ENCODE assay signal across 1 cellular context in the genomic region with DNA sequence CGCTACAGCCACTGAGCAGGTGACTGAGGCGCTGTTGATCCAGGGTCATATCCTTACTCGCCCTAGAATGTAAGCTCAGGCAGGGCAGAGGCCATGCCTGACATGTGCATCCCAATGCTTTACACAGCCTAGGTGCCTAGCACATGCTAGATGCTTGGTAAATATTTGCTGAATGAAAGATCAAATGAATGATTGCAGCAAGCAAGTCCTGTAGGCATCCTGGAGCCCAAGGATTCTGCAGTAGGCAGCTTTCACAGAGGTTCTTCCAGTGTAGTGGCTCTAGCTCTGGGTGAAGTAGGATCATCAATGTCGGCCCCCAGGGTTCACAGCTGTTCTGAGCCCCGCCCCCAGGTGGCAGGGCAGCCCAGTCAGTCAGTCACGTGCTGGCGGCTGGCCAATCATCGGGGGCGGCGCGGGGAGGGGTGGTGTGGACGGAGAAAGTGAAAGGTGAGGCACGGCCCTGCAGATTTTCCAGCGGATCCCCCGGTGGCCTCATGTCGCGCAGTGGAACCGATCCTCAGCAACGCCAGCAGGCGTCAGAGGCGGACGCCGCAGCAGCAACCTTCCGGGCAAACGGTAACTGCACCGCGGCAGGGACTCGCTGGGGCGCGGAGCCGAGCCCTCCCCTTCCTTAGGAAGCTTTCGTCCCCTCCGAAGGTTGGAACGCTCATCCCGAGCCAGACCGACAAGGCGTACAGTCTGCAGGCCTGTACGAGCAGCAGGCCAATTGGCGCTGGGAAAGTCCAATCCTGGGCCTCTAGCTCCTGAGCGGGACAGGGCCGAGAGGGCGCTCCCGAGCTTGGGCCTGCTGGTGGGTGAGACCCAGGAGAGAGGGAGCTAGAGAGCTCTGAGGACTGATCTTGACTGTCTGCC.
TF ChIP-seq lines count a peak whose summit lies in the region.

TSS of gene GALT (plus strand) at position 465 of the 873 bp plus-strand sequence. CDS start at position 495, 30 bp downstream.

TF ChIP-seq in K562, 482 proteins besides CTCF, POLR2A, EP300 and RAD21 (continued from another document and continues in another):
- TF ChIP-seq ATF3 (IDR thresholded peaks at IDR 0.05) (no peak), ATF3 (CRISPR knock-in tag; conservative IDR thresholded peaks at IDR 0.05) (no peak), RFX7 (CRISPR knock-in tag; IDR thresholded peaks at IDR 0.05) (no peak), GTF2A2 (tag; IDR thresholded peaks at IDR 0.05) (no peak), CCNT2 (IDR thresholded peaks at IDR 0.05; ENCODE audit: borderline replicate concordance, extremely low read depth, insufficient read length, low read depth, low read length) (no peak), SLC30A9 (CRISPR knock-in tag; IDR thresholded peaks at IDR 0.05) (no peak), CHD1 (IDR thresholded peaks at IDR 0.05; ENCODE audit: low read length) (no peak), SMAD1 (IDR thresholded peaks at IDR 0.05; ENCODE audit: low read depth, low read length, partially characterized antibody) (no peak), HOMEZ (CRISPR knock-in tag; IDR thresholded peaks at IDR 0.05) (no peak), TCF3 (CRISPR knock-in tag; IDR thresholded peaks at IDR 0.05) (no peak), HMGXB4 (CRISPR knock-in tag; IDR thresholded peaks at IDR 0.05) (0 out of 2 replicates have a peak, but pooled peaks have one; percentile 54), ZNF518B (CRISPR knock-in tag; IDR thresholded peaks at IDR 0.05) (no peak), GABPB2 (CRISPR knock-in tag; conservative IDR thresholded peaks at IDR 0.05) (no peak), HMG20B (CRISPR knock-in tag; IDR thresholded peaks at IDR 0.05) (no peak), ZNF512 (tag; IDR thresholded peaks at IDR 0.05) (no peak), MTA1 (IDR thresholded peaks at IDR 0.05; ENCODE audit: borderline replicate concordance) (no peak), HLTF (IDR thresholded peaks at IDR 0.05) (no peak), PHF21A (IDR thresholded peaks at IDR 0.05; ENCODE audit: borderline replicate concordance, low read depth) (no peak), SREBF2 (CRISPR knock-in tag; IDR thresholded peaks at IDR 0.05) (no peak), ZNF253 (CRISPR knock-in tag; conservative IDR thresholded peaks at IDR 0.05) (no peak), HSF4 (CRISPR knock-in tag; IDR thresholded peaks at IDR 0.05; ENCODE audit: borderline replicate concordance) (no peak), SMARCC2 (IDR thresholded peaks at IDR 0.05; ENCODE audit: low read depth) (peak; percentile 23; the same call in 1 of the 2 replicates), ILK (tag; IDR thresholded peaks at IDR 0.05; ENCODE audit: borderline replicate concordance, low read depth) (no peak), ZNF668 (CRISPR knock-in tag; IDR thresholded peaks at IDR 0.05) (no peak), EZH2 (IDR thresholded peaks at IDR 0.05; ENCODE audit: borderline replicate concordance, low read depth, low read length) (no peak), KAT2B (IDR thresholded peaks at IDR 0.05; ENCODE audit: low read depth, low read length) (no peak)
- TF ChIP-seq, protein P1, sequence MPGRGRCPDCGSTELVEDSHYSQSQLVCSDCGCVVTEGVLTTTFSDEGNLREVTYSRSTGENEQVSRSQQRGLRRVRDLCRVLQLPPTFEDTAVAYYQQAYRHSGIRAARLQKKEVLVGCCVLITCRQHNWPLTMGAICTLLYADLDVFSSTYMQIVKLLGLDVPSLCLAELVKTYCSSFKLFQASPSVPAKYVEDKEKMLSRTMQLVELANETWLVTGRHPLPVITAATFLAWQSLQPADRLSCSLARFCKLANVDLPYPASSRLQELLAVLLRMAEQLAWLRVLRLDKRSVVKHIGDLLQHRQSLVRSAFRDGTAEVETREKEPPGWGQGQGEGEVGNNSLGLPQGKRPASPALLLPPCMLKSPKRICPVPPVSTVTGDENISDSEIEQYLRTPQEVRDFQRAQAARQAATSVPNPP (IDR thresholded peaks at IDR 0.05; ENCODE audit: borderline replicate concordance, insufficient read depth, insufficient read length), result no peak
- TF ChIP-seq, protein P2, sequence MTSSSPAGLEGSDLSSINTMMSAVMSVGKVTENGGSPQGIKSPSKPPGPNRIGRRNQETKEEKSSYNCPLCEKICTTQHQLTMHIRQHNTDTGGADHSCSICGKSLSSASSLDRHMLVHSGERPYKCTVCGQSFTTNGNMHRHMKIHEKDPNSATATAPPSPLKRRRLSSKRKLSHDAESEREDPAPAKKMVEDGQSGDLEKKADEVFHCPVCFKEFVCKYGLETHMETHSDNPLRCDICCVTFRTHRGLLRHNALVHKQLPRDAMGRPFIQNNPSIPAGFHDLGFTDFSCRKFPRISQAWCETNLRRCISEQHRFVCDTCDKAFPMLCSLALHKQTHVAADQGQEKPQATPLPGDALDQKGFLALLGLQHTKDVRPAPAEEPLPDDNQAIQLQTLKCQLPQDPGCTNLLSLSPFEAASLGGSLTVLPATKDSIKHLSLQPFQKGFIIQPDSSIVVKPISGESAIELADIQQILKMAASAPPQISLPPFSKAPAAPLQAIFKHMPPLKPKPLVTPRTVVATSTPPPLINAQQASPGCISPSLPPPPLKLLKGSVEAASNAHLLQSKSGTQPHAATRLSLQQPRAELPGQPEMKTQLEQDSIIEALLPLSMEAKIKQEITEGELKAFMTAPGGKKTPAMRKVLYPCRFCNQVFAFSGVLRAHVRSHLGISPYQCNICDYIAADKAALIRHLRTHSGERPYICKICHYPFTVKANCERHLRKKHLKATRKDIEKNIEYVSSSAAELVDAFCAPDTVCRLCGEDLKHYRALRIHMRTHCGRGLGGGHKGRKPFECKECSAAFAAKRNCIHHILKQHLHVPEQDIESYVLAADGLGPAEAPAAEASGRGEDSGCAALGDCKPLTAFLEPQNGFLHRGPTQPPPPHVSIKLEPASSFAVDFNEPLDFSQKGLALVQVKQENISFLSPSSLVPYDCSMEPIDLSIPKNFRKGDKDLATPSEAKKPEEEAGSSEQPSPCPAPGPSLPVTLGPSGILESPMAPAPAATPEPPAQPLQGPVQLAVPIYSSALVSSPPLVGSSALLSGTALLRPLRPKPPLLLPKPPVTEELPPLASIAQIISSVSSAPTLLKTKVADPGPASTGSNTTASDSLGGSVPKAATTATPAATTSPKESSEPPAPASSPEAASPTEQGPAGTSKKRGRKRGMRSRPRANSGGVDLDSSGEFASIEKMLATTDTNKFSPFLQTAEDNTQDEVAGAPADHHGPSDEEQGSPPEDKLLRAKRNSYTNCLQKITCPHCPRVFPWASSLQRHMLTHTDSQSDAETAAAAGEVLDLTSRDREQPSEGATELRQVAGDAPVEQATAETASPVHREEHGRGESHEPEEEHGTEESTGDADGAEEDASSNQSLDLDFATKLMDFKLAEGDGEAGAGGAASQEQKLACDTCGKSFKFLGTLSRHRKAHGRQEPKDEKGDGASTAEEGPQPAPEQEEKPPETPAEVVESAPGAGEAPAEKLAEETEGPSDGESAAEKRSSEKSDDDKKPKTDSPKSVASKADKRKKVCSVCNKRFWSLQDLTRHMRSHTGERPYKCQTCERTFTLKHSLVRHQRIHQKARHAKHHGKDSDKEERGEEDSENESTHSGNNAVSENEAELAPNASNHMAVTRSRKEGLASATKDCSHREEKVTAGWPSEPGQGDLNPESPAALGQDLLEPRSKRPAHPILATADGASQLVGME (CRISPR knock-in tag; IDR thresholded peaks at IDR 0.05), result no peak
- TF ChIP-seq, protein P3, sequence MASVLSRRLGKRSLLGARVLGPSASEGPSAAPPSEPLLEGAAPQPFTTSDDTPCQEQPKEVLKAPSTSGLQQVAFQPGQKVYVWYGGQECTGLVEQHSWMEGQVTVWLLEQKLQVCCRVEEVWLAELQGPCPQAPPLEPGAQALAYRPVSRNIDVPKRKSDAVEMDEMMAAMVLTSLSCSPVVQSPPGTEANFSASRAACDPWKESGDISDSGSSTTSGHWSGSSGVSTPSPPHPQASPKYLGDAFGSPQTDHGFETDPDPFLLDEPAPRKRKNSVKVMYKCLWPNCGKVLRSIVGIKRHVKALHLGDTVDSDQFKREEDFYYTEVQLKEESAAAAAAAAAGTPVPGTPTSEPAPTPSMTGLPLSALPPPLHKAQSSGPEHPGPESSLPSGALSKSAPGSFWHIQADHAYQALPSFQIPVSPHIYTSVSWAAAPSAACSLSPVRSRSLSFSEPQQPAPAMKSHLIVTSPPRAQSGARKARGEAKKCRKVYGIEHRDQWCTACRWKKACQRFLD (CRISPR knock-in tag; IDR thresholded peaks at IDR 0.05), result no peak
- TF ChIP-seq, protein P4, sequence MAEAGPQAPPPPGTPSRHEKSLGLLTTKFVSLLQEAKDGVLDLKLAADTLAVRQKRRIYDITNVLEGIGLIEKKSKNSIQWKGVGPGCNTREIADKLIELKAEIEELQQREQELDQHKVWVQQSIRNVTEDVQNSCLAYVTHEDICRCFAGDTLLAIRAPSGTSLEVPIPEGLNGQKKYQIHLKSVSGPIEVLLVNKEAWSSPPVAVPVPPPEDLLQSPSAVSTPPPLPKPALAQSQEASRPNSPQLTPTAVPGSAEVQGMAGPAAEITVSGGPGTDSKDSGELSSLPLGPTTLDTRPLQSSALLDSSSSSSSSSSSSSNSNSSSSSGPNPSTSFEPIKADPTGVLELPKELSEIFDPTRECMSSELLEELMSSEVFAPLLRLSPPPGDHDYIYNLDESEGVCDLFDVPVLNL (CRISPR knock-in tag; IDR thresholded peaks at IDR 0.05; ENCODE audit: low read depth), result no peak
- TF ChIP-seq, protein P5, sequence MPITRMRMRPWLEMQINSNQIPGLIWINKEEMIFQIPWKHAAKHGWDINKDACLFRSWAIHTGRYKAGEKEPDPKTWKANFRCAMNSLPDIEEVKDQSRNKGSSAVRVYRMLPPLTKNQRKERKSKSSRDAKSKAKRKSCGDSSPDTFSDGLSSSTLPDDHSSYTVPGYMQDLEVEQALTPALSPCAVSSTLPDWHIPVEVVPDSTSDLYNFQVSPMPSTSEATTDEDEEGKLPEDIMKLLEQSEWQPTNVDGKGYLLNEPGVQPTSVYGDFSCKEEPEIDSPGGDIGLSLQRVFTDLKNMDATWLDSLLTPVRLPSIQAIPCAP (CRISPR knock-in tag; IDR thresholded peaks at IDR 0.05; ENCODE audit: borderline replicate concordance), result no peak
